Comparison of ENCODE assay signal across 15 cellular contexts in the genomic region with DNA sequence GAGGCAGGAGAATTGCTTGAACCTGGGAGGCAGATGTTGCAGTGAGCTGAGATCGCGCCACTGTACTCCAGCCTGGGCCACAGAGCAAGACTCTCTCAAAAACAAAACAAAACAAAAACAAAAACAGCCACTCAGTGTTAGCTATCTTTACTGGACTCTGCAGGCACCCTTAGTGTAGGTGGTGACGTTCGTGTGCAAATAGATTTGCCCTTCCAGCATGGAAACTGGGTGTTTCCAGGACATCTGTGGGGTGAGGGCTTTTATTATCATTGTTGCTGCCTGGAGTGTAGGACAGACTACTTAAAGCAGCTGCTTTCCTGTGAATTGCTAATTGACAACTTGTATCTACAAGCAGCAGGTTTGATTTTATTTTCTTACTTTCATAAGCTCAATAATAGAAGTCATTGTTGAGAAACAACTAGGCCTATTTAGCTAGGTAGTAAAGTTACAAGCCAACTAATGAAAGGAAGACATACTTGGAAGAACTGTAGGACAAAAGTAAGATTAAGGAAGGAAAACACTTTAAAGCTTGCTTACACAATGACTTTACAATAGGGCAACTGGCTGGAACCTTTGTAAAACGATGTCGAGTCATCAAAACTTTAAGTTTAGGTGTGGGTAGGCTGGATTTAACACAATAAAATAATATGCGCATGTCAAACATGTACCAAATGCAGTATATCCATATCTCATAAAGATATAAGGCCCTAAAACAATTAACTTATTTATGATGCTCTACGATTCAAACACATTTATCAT.
"Had no signal": no experiment of that assay in that cellular context is flagged by ENCODE, and none has a peak within 500 bp of the region (broad histone marks: within the 10 kb centered on the region; RNA-seq: fewer than 3 reads in every experiment).

No MANE protein-coding gene starts in this region.

- H3K4me3 Mint-ChIP-seq: activated CD4-positive, alpha-beta T cell treated with anti-CD3 and anti-CD28 coated beads, Interleukin-2, amount 10 ng/mL, durations not matched to agents 24 days and 14 days; activated CD8-positive, alpha-beta T cell treated with anti-CD3 and anti-CD28 coated beads, Interleukin-2, amount 10 ng/mL, durations not matched to agents 7 days and 5 days; central memory CD8-positive, alpha-beta T cell had no signal

- H3K4me1 ChIP-seq: left ventricle myocardium inferior, sigmoid colon, stomach had no signal

- H3K36me3 ChIP-seq: brain microvascular endothelial cell, gastrocnemius medialis, left ventricle myocardium inferior, ovary, sigmoid colon, stomach, thoracic aorta had no signal

- DNase-seq: activated CD4-positive, alpha-beta T cell treated with anti-CD3 and anti-CD28 coated beads, Interleukin-2, amount 10 ng/mL, durations not matched to agents 24 days and 14 days; activated CD4-positive, CD25-positive, alpha-beta regulatory T cell; activated CD8-positive, alpha-beta T cell treated with anti-CD3 and anti-CD28 coated beads, Interleukin-2, amount 10 ng/mL, durations not matched to agents 7 days and 5 days; anterior cingulate cortex; brain microvascular endothelial cell; gastrocnemius medialis; islet precursor cell; left ventricle myocardium inferior; ovary; sigmoid colon; stimulated activated CD4-positive, alpha-beta T cell treated with anti-CD3 and anti-CD28 coated beads, Interleukin-1b, Interleukin-23, amount 100 ng/mL, for 48 hours; stomach; T-helper 2 cell had no signal

- ATAC-seq: activated CD8-positive, alpha-beta T cell treated with anti-CD3 and anti-CD28 coated beads, Interleukin-2, amount 10 ng/mL, durations not matched to agents 7 days and 5 days; gastrocnemius medialis had no signal

- H3K4me3 ChIP-seq: gastrocnemius medialis, left ventricle myocardium inferior, ovary, sigmoid colon, stomach, thoracic aorta had no signal

- H3K27me3 Mint-ChIP-seq: central memory CD8-positive, alpha-beta T cell had no signal

- H3K27me3 ChIP-seq: brain microvascular endothelial cell, gastrocnemius medialis, ovary, sigmoid colon, stomach had no signal

- H3K9me3 Mint-ChIP-seq: activated CD4-positive, alpha-beta T cell treated with anti-CD3 and anti-CD28 coated beads, Interleukin-2, amount 10 ng/mL, durations not matched to agents 24 days and 14 days; central memory CD8-positive, alpha-beta T cell had no signal

- H3K27ac Mint-ChIP-seq: activated CD4-positive, alpha-beta T cell treated with anti-CD3 and anti-CD28 coated beads, Interleukin-2, amount 10 ng/mL, durations not matched to agents 24 days and 14 days; activated CD8-positive, alpha-beta T cell treated with anti-CD3 and anti-CD28 coated beads, Interleukin-2, amount 10 ng/mL, durations not matched to agents 7 days and 5 days had no signal

- H3K9me3 ChIP-seq: gastrocnemius medialis, left ventricle myocardium inferior, ovary, sigmoid colon, stomach, thoracic aorta had no signal

- H3K27ac ChIP-seq: brain microvascular endothelial cell, left ventricle myocardium inferior, ovary, sigmoid colon, stomach, thoracic aorta had no signal

- H3K4me1 Mint-ChIP-seq: activated CD4-positive, alpha-beta T cell treated with anti-CD3 and anti-CD28 coated beads, Interleukin-2, amount 10 ng/mL, durations not matched to agents 24 days and 14 days; central memory CD8-positive, alpha-beta T cell had no signal
